Comparison of ENCODE assay signal across 29 cellular contexts in genomic region chr7:133409421-133409820, GRCh38.
"Had no signal": no experiment of that assay in that cellular context is flagged by ENCODE, and none has a peak within 500 bp of the region (broad histone marks: within the 10 kb centered on the region; RNA-seq: fewer than 3 reads in every experiment).

No MANE protein-coding gene starts in this region.

- ATAC-seq: activated CD8-positive, alpha-beta T cell treated with anti-CD3 and anti-CD28 coated beads for 36 hours; activated naive CD4-positive, alpha-beta T cell treated with anti-CD3 and anti-CD28 coated beads, Interleukin-2, amount 50 U/mL, for 72 hours; activated T-cell treated with anti-CD3 and anti-CD28 coated beads, Interleukin-2, amount 50 U/mL, for 4 hours; activated T-cell treated with anti-CD3 and anti-CD28 coated beads, Interleukin-2, amount 50 U/mL, for 72 hours; activated T-helper 17 cell treated with anti-CD3 and anti-CD28 coated beads, Interleukin-2, amount 50 U/mL, for 72 hours; body of pancreas had no signal

- DNase-seq: activated B cell treated with CpG ODN at 0.5 μM for 24 hours; activated CD4-positive, alpha-beta memory T cell treated with anti-CD3 and anti-CD28 coated beads for 36 hours; activated CD4-positive, alpha-beta T cell treated with anti-CD3 and anti-CD28 coated beads for 4 hours; activated CD4-positive, alpha-beta T cell treated with anti-CD3 and anti-CD28 coated beads, Interleukin-2, amount 10 ng/mL, durations not matched to agents 24 days and 14 days; activated CD4-positive, alpha-beta T cell treated with anti-CD3 and anti-CD28 coated beads, Interleukin-2, amount 50 U/mL, for 1 hour; activated CD4-positive, alpha-beta T cell treated with anti-CD3 and anti-CD28 coated beads, Interleukin-2, amount 50 U/mL, for 4 hours; activated CD4-positive, CD25-positive, alpha-beta regulatory T cell treated with anti-CD3 and anti-CD28 coated beads, Interleukin-2, amount 50 U/mL, for 72 hours; activated CD8-positive, alpha-beta memory T cell treated with anti-CD3 and anti-CD28 coated beads, Interleukin-2, amount 50 U/mL, for 4 hours; activated CD8-positive, alpha-beta T cell treated with anti-CD3 and anti-CD28 coated beads for 36 hours; activated effector memory CD4-positive, alpha-beta T cell treated with anti-CD3 and anti-CD28 coated beads, Interleukin-2, amount 50 U/mL, for 16 hours; activated gamma-delta T cell treated with Interleukin-2 at 50 U/mL for 16 hours; activated naive CD4-positive, alpha-beta T cell; activated naive CD4-positive, alpha-beta T cell treated with anti-CD3 and anti-CD28 coated beads for 36 hours; activated naive CD4-positive, alpha-beta T cell treated with anti-CD3 and anti-CD28 coated beads, Interleukin-2, amount 50 U/mL, for 16 hours; activated naive CD8-positive, alpha-beta T cell treated with anti-CD3 and anti-CD28 coated beads for 36 hours; activated T-cell treated with anti-CD3 and anti-CD28 coated beads for 4 hours; activated T-cell treated with anti-CD3 and anti-CD28 coated beads, Interleukin-2, amount 50 U/mL, for 1 hour; activated T-cell treated with anti-CD3 and anti-CD28 coated beads, Interleukin-2, amount 50 U/mL, for 4 hours; activated T-cell treated with anti-CD3 and anti-CD28 coated beads, Interleukin-2, amount 50 U/mL, for 72 hours; amniotic stem cell; aorta; body of pancreas; brain microvascular endothelial cell; central memory CD4-positive, alpha-beta T cell; T-helper 1 cell; T-helper 2 cell; T-helper 9 cell had no signal
